8 cellular contexts compared by ENCODE assay signal in genomic region chr11:235998-236773, GRCh38. TPM values are rescaled to one million over a fixed set of nuclear protein-coding genes. Genes with fewer than 3 reads are reported as not detected.
A peak's percentile ranks its signal among the peaks of the same experiment; 100 is the strongest.
DNase-seq lines count a peak whose midpoint lies in the region; ATAC-seq and TF ChIP-seq lines count a peak whose summit lies in the region.

TSS of gene SIRT3 (minus strand) at chr11:236342. CDS start at chr11:236328, 14 bp downstream.

- H3K4me1 ChIP-seq in cardiac muscle cell (ENCODE audit: low read depth) (peaks cover 10% of the 10 kb centered on the region), trophoblast cell (ENCODE audit: control insufficient read depth in 1 of 2, insufficient read depth in 2 of 2, low read length in 2 of 2) (peaks cover 0 to 6% of the 10 kb centered on the region in 2 experiments), tibial nerve (peaks cover 0 to 42% (median 16%) of the 10 kb centered on the region in 4 donors)

- peak within 1 kb of the TSS; percentile 95 for H4K91ac ChIP-seq in trophoblast cell (ENCODE audit: low read depth, low read length)

- H3K14ac ChIP-seq in trophoblast cell (ENCODE audit: low read length) = peak within 1 kb of the TSS; percentile 100

- peak within 1 kb of the TSS; percentile 98 for H4K8ac ChIP-seq in trophoblast cell (ENCODE audit: low read depth, low read length)

- H3K36me3 ChIP-seq in cardiac muscle cell (no peaks in the 10 kb centered on the region), trophoblast cell (ENCODE audit: control insufficient read depth in 1 of 2, insufficient read depth in 2 of 2, low read length in 2 of 2) (peaks cover 7 to 9% of the 10 kb centered on the region in 2 experiments), tibial nerve (peaks cover 0 to 35% (median 0%) of the 10 kb centered on the region in 3 donors)

- peak within 1 kb of the TSS; percentile 99 for H3K18ac ChIP-seq in trophoblast cell (ENCODE audit: low read length)

- H3K27ac ChIP-seq in cardiac muscle cell = peak within 1 kb of the TSS; percentile 93
- H3K27ac ChIP-seq in trophoblast cell (ENCODE audit: low read depth, low read length) = peak within 1 kb of the TSS; percentile 98
- H3K27ac ChIP-seq in tibial nerve = peak within 1 kb of the TSS; percentile 72 to 96 (median 93)

- H3K9me3 ChIP-seq in cardiac muscle cell (ENCODE audit: low read depth) (no peaks in the 10 kb centered on the region), trophoblast cell (ENCODE audit: insufficient read depth, low read depth, low read length) (no peaks in the 10 kb centered on the region), tibial nerve (no peaks in the 10 kb centered on the region)

- H4K12ac ChIP-seq in trophoblast cell (ENCODE audit: low read depth, low read length) = peak within 1 kb of the TSS; percentile 96

- TF ChIP-seq CTCF in cardiac muscle cell (IDR thresholded peaks at IDR 0.05; ENCODE audit: low read depth, low read length) = no peak
- TF ChIP-seq CTCF in tibial nerve (IDR thresholded peaks at IDR 0.05) = peak in 3 of 5 experiments; percentile 17 to 59 (median 44)

- TF ChIP-seq POLR2A in GM10847 (IDR thresholded peaks at IDR 0.05; ENCODE audit: extremely low read depth, insufficient read length) (peak; percentile 74), tibial nerve (IDR thresholded peaks at IDR 0.05) (no peak)

- peak within 1 kb of the TSS; percentile 99 for H2AFZ ChIP-seq in trophoblast cell (ENCODE audit: insufficient read depth, low read length, poor library complexity)

- H2BK12ac ChIP-seq in trophoblast cell (ENCODE audit: low read length) = peak within 1 kb of the TSS; percentile 5

- TF ChIP-seq EP300 in tibial nerve (IDR thresholded peaks at IDR 0.05) = no peak

- peak within 1 kb of the TSS; percentile 95 for H3K9ac ChIP-seq in trophoblast cell (ENCODE audit: low read length)

- peak; percentile 64 for DNase-seq in NCI-H1092 (lab: John Stamatoyannopoulos, UW)
- peak; percentile 90 for DNase-seq in SW480 (ENCODE audit: low spot score)
- peak; percentile 38 for DNase-seq in activated naive CD8-positive, alpha-beta T cell treated with anti-CD3 and anti-CD28 coated beads, Interleukin-2, amount 50 U/mL, for 16 hours (ENCODE audit: low read depth, low spot score)
- peak; percentile 85 for DNase-seq in cardiac muscle cell (ENCODE audit: low read depth in 1 of 2, low spot score in 1 of 2)
- peak; percentile 86 to 92 for DNase-seq in trophoblast cell
- DNase-seq in tibial nerve (ENCODE audit: low spot score in 2 of 2) = peak; percentile 64 to 68

- ATAC-seq in HG02571 (IDR thresholded peaks at IDR 0.05; ENCODE audit: unreplicated experiment) = peak; percentile 68

- peak within 1 kb of the TSS; percentile 96 for H3K4ac ChIP-seq in trophoblast cell (ENCODE audit: low read depth, low read length)

- H3K4me3 ChIP-seq in cardiac muscle cell (peak within 1 kb of the TSS; percentile 98), trophoblast cell (ENCODE audit: low read depth, low read length) (peak within 1 kb of the TSS; percentile 99), tibial nerve (peak within 1 kb of the TSS; percentile 80 to 96 (median 89))

- H2BK5ac ChIP-seq in trophoblast cell (ENCODE audit: low read depth, low read length, poor library complexity) = peak within 1 kb of the TSS; percentile 92

- peak within 1 kb of the TSS; percentile 96 for H2BK120ac ChIP-seq in trophoblast cell (ENCODE audit: insufficient read depth, low read length, poor library complexity)

- peak within 1 kb of the TSS; percentile 82 for H2AK5ac ChIP-seq in trophoblast cell (ENCODE audit: low read length)

- no peaks in the 10 kb centered on the region for H3K27me3 ChIP-seq in cardiac muscle cell
- H3K27me3 ChIP-seq in trophoblast cell (ENCODE audit: insufficient read depth, low read length) = no peaks in the 10 kb centered on the region
- no peaks in the 10 kb centered on the region for H3K27me3 ChIP-seq in tibial nerve

- peaks cover 13% of the 10 kb centered on the region for H3K79me2 ChIP-seq in trophoblast cell (ENCODE audit: control insufficient read depth, insufficient read depth, low read length, poor library complexity)

- peak within 1 kb of the TSS; percentile 100 for H3K4me2 ChIP-seq in trophoblast cell (ENCODE audit: low read length)

- peaks cover 11% of the 10 kb centered on the region for H3K79me1 ChIP-seq in trophoblast cell (ENCODE audit: low read length)

- WGBS in trophoblast cell (ENCODE audit: extremely low coverage, insufficient coverage, insufficient read length) = no CpG with 5 or more reads among the region's 69 CpGs
- WGBS in tibial nerve, 2 donors = 0 to 1% methylated on average over 19 to 34 of the region's 69 CpGs

- H3K23ac ChIP-seq in trophoblast cell (ENCODE audit: low read length) = peak within 1 kb of the TSS; percentile 82

RNA-seq across cellular contexts. Expression of gene SIRT3, which starts in this region (rescaled TPM):
- total RNA-seq in cardiac muscle cell (44.9 and 53.6 TPM in 2 replicates), tibial nerve (10 to 100 TPM; 14.9 to 23.4 (median 17.5) TPM)
- polyA plus RNA-seq in cardiac muscle cell = 46.1 and 47.7 TPM in 2 replicates
- polyA plus RNA-seq in trophoblast cell (2013) = 10.8 and 11.5 TPM in 2 replicates

Comparison
In these comparisons a context has a peak if more than half of its experiments do, and no peak if none do; other contexts are left out.
1. Peak in every context shown above with its lines: DNase-seq, ATAC-seq, H3K4me3 ChIP-seq and H3K27ac ChIP-seq.
2. DNase-seq: peak in every context shown above with its lines; median percentile 90 in SW480; 89 in trophoblast cell; 85 in cardiac muscle cell; 66 in tibial nerve; 64 in NCI-H1092; 38 in activated naive CD8-positive, alpha-beta T cell treated with anti-CD3 and anti-CD28 coated beads, Interleukin-2, amount 50 U/mL, for 16 hours.